ENCODE assay signal across 29 cellular contexts in the genomic region with DNA sequence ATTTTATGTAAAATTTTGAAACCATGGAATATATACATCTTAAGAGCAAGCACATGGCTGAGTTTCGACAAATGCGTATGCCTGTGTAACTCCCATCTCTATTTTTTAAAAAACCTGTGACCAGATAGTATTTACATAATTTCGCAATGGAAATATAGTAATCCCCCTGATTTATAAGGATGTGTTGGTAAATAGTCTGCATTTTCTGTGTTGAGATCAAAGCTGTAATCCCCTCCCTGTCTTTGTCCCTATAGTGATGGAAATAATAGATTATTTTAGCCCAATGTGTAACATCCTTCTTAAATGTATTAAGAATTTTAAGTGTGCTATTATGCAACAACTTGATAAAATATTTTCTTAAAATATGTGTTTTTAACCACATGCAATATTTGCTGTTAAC.
"Had no signal": no experiment of that assay in that cellular context is flagged by ENCODE, and none has a peak within 500 bp of the region (broad histone marks: within the 10 kb centered on the region; RNA-seq: fewer than 3 reads in every experiment).

No MANE protein-coding gene starts in this region.

- H3K27me3 ChIP-seq: stomach, suprapubic skin, testis, thyroid gland, tibial artery, tibial nerve, transverse colon, upper lobe of left lung, upper lobe of right lung, uterus, vagina had no signal

- H3K9me3 ChIP-seq: testis, thoracic aorta, thyroid gland, transverse colon, upper lobe of right lung, vagina had no signal

- H3K36me3 ChIP-seq: suprapubic skin, thoracic aorta, thyroid gland, transverse colon, upper lobe of left lung, upper lobe of right lung, uterus, vagina had no signal

- H3K27ac Mint-ChIP-seq: stimulated activated effector memory CD8-positive, alpha-beta T cell treated with anti-CD3 and anti-CD28 coated beads, Interleukin-12 subunit alpha, Interleukin-12 subunit beta, amount 100 ng/mL, for 72 hours; stimulated activated memory B cell treated with anti-CD40 and anti-IgM and Interleukin-4, amounts not matched to agents 10 μg/mL and 1 μg/mL and 100 μg/mL, for 72 hours; stimulated activated naive B cell treated with anti-CD40 and anti-IgM and Interleukin-4, amounts not matched to agents 10 μg/mL and 1 μg/mL and 100 μg/mL, for 72 hours; stimulated activated naive CD8-positive, alpha-beta T cell treated with anti-CD3 and anti-CD28 coated beads, Interleukin-15, Interleukin-2, amounts not matched to agents 100 ng/mL and 50 ng/mL, for 24 hours; type B pancreatic cell had no signal

- H3K27me3 Mint-ChIP-seq: stimulated activated memory B cell treated with anti-CD40 and anti-IgM and Interleukin-4, amounts not matched to agents 10 μg/mL and 1 μg/mL and 100 μg/mL, for 72 hours; stimulated activated naive B cell treated with anti-CD40 and anti-IgM and Interleukin-4, amounts not matched to agents 10 μg/mL and 1 μg/mL and 100 μg/mL, for 72 hours; stimulated activated naive CD8-positive, alpha-beta T cell treated with anti-CD3 and anti-CD28 coated beads, Interleukin-15, amount 100 ng/mL, for 72 hours; stimulated activated naive CD8-positive, alpha-beta T cell treated with anti-CD3 and anti-CD28 coated beads, Interleukin-15, Interleukin-2, amounts not matched to agents 100 ng/mL and 50 ng/mL, for 24 hours; type B pancreatic cell had no signal

- H3K4me1 ChIP-seq: stomach, suprapubic skin, testis, upper lobe of left lung, upper lobe of right lung, uterus, vagina had no signal

- H3K4me3 Mint-ChIP-seq: stimulated activated effector memory CD8-positive, alpha-beta T cell treated with anti-CD3 and anti-CD28 coated beads, Interleukin-12 subunit alpha, Interleukin-12 subunit beta, amount 100 ng/mL, for 72 hours; stimulated activated memory B cell treated with anti-CD40 and anti-IgM and Interleukin-4, amounts not matched to agents 10 μg/mL and 1 μg/mL and 100 μg/mL, for 72 hours; stimulated activated naive B cell treated with anti-CD40 and anti-IgM and Interleukin-4, amounts not matched to agents 10 μg/mL and 1 μg/mL and 100 μg/mL, for 72 hours; stimulated activated naive CD8-positive, alpha-beta T cell treated with anti-CD3 and anti-CD28 coated beads, Interleukin-15, amount 100 ng/mL, for 72 hours; stimulated activated naive CD8-positive, alpha-beta T cell treated with anti-CD3 and anti-CD28 coated beads, Interleukin-15, Interleukin-2, amounts not matched to agents 100 ng/mL and 50 ng/mL, for 24 hours; type B pancreatic cell had no signal

- ATAC-seq: stimulated activated effector memory CD8-positive, alpha-beta T cell treated with anti-CD3 and anti-CD28 coated beads, Interleukin-12 subunit alpha, Interleukin-12 subunit beta, amount 100 ng/mL, for 72 hours; stimulated activated memory B cell treated with anti-CD40 and anti-IgM and Interleukin-4, amounts not matched to agents 10 μg/mL and 1 μg/mL and 100 μg/mL, for 72 hours; stimulated activated naive B cell treated with anti-CD40 and anti-IgM and Interleukin-4, amounts not matched to agents 10 μg/mL and 1 μg/mL and 100 μg/mL, for 72 hours; stimulated activated naive CD8-positive, alpha-beta T cell treated with anti-CD3 and anti-CD28 coated beads, Interleukin-15, amount 100 ng/mL, for 72 hours; stimulated activated naive CD8-positive, alpha-beta T cell treated with anti-CD3 and anti-CD28 coated beads, Interleukin-15, Interleukin-2, amounts not matched to agents 100 U/mL and 50 U/mL, for 24 hours; upper lobe of right lung had no signal

- FAIRE-seq: urothelium cell line had no signal

- H3K4me3 ChIP-seq: stomach, suprapubic skin, testis, thoracic aorta, thyroid gland, tibial artery, tibial nerve, transverse colon, upper lobe of left lung, upper lobe of right lung, uterus, vagina had no signal

- DNase-seq: stimulated activated CD4-positive, alpha-beta T cell treated with anti-CD3 and anti-CD28 coated beads, Interleukin-2, amount 100 ng/mL, for 48 hours; stimulated activated CD4-positive, alpha-beta T cell treated with anti-CD3 and anti-CD28 coated beads, Interleukin-4, amount 100 ng/mL, for 1 hour; stimulated activated CD4-positive, alpha-beta T cell treated with anti-CD3 and anti-CD28 coated beads, Interleukin-4, amount 100 ng/mL, for 24 hours; stimulated activated CD4-positive, alpha-beta T cell treated with anti-CD3 and anti-CD28 coated beads, Interleukin-4, amount 100 ng/mL, for 4 hours; stimulated activated CD8-positive, alpha-beta memory T cell treated with anti-CD3 and anti-CD28 coated beads, Interleukin-4, amount 100 ng/mL, for 48 hours; stimulated activated naive B cell treated with anti-CD40 and anti-IgM and Interleukin-4, amounts not matched to agents 10 μg/mL and 1 μg/mL and 100 μg/mL, for 72 hours; stimulated activated naive CD4-positive, alpha-beta T cell; stimulated activated naive CD4-positive, alpha-beta T cell treated with Interleukin-2 at 50 U/mL for 16 hours; stimulated activated naive CD8-positive, alpha-beta T cell treated with anti-CD3 and anti-CD28 coated beads, Interleukin-15, amount 100 ng/mL, for 72 hours; stimulated activated naive CD8-positive, alpha-beta T cell treated with anti-CD3 and anti-CD28 coated beads, Interleukin-15, Interleukin-2, amounts not matched to agents 100 U/mL and 50 U/mL, for 24 hours; stomach; substantia nigra; testis; thyroid gland; tibial artery; transverse colon; trophoblast cell; upper lobe of left lung; upper lobe of right lung; uterus had no signal

- H3K4me1 Mint-ChIP-seq: stimulated activated effector memory CD8-positive, alpha-beta T cell treated with anti-CD3 and anti-CD28 coated beads, Interleukin-12 subunit alpha, Interleukin-12 subunit beta, amount 100 ng/mL, for 72 hours; stimulated activated memory B cell treated with anti-CD40 and anti-IgM and Interleukin-4, amounts not matched to agents 10 μg/mL and 1 μg/mL and 100 μg/mL, for 72 hours; stimulated activated naive B cell treated with anti-CD40 and anti-IgM and Interleukin-4, amounts not matched to agents 10 μg/mL and 1 μg/mL and 100 μg/mL, for 72 hours; stimulated activated naive CD8-positive, alpha-beta T cell treated with anti-CD3 and anti-CD28 coated beads, Interleukin-15, amount 100 ng/mL, for 72 hours had no signal

- H3K27ac ChIP-seq: stomach, suprapubic skin, testis, thoracic aorta, thyroid gland, tibial artery, tibial nerve, transverse colon, upper lobe of left lung, upper lobe of right lung, uterus, vagina had no signal
